1 cellular context compared by ENCODE assay signal in genomic region chr14:76811561-76811960, GRCh38.
A peak's percentile ranks its signal among the peaks of the same experiment; 100 is the strongest.
TF ChIP-seq lines count a peak whose summit lies in the region.

No MANE protein-coding gene starts in this region.

TF ChIP-seq in HepG2, 621 proteins besides CTCF, POLR2A, EP300 and RAD21:
- TF ChIP-seq ZKSCAN8 (CRISPR knock-in tag; IDR thresholded peaks at IDR 0.05; ENCODE audit: borderline replicate concordance), result peak; percentile 98
- TF ChIP-seq, protein P1, sequence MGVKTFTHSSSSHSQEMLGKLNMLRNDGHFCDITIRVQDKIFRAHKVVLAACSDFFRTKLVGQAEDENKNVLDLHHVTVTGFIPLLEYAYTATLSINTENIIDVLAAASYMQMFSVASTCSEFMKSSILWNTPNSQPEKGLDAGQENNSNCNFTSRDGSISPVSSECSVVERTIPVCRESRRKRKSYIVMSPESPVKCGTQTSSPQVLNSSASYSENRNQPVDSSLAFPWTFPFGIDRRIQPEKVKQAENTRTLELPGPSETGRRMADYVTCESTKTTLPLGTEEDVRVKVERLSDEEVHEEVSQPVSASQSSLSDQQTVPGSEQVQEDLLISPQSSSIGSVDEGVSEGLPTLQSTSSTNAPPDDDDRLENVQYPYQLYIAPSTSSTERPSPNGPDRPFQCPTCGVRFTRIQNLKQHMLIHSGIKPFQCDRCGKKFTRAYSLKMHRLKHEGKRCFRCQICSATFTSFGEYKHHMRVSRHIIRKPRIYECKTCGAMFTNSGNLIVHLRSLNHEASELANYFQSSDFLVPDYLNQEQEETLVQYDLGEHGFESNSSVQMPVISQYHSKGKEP (CRISPR knock-in tag; IDR thresholded peaks at IDR 0.05), result no peak
TF ChIP-seq in HepG2: peak in this region for 1.
